In the genomic region with DNA sequence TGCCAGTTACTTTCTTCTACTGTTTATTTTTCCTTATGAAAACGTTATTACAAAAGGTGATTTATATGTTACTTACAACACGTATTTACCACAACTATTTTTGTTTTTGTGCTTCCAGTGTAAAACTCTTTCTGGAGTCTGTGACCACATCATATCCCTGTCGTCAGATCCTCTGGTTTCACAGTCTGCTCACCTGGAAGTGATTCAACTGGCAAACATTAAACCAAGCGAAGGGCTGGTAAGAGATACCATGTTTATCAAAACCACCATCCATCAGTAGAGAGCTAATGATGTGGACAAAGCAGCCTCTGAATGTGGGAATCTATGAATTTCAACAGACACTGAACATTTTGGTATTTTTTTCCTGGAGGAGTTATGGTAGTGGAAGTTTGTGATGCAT, we compare ENCODE assay signal across 22 cellular contexts.
"Had no signal": no experiment of that assay in that cellular context is flagged by ENCODE, and none has a peak within 500 bp of the region (broad histone marks: within the 10 kb centered on the region; RNA-seq: fewer than 3 reads in every experiment).

No MANE protein-coding gene starts in this region.

- H3K27me3 Mint-ChIP-seq: activated CD4-positive, alpha-beta memory T cell treated with anti-CD3 and anti-CD28 coated beads for 36 hours; activated CD8-positive, alpha-beta memory T cell treated with anti-CD3 and anti-CD28 coated beads, Interleukin-2, amount 10 ng/mL, durations not matched to agents 7 days and 5 days; activated naive CD4-positive, alpha-beta T cell treated with anti-CD3 and anti-CD28 coated beads, Interleukin-2, amount 10 ng/mL, durations not matched to agents 7 days and 5 days; central memory CD8-positive, alpha-beta T cell; naive thymus-derived CD8-positive, alpha-beta T cell had no signal

- H3K4me3 Mint-ChIP-seq: activated CD4-positive, alpha-beta memory T cell treated with anti-CD3 and anti-CD28 coated beads for 36 hours; activated CD8-positive, alpha-beta memory T cell treated with anti-CD3 and anti-CD28 coated beads, Interleukin-2, amount 10 ng/mL, durations not matched to agents 7 days and 5 days; activated naive CD4-positive, alpha-beta T cell treated with anti-CD3 and anti-CD28 coated beads, Interleukin-2, amount 10 ng/mL, durations not matched to agents 7 days and 5 days; central memory CD8-positive, alpha-beta T cell; immature natural killer cell; naive thymus-derived CD8-positive, alpha-beta T cell had no signal

- H3K9me3 ChIP-seq: body of pancreas, pancreas, thoracic aorta, upper lobe of right lung had no signal

- DNase-seq: activated CD4-positive, alpha-beta memory T cell treated with anti-CD3 and anti-CD28 coated beads for 36 hours; activated CD4-positive, alpha-beta T cell treated with anti-CD3 and anti-CD28 coated beads for 1 hour; activated CD8-positive, alpha-beta memory T cell treated with anti-CD3 and anti-CD28 coated beads, Interleukin-2, amount 10 ng/mL, durations not matched to agents 7 days and 5 days; activated naive CD4-positive, alpha-beta T cell treated with anti-CD3 and anti-CD28 coated beads, Interleukin-2, amount 10 ng/mL, durations not matched to agents 7 days and 5 days; activated T-cell treated with anti-CD3 and anti-CD28 coated beads, Interleukin-2, amount 50 U/mL, for 1 hour; body of pancreas; effector memory CD4-positive, alpha-beta T cell; head of caudate nucleus; immature natural killer cell; naive thymus-derived CD8-positive, alpha-beta T cell; pancreas; retina; stimulated activated CD4-positive, alpha-beta T cell treated with anti-CD3 and anti-CD28 coated beads, Interleukin-12 subunit alpha, Interleukin-12 subunit beta, amount 100 ng/mL, for 4 hours; stimulated activated CD4-positive, alpha-beta T cell treated with anti-CD3 and anti-CD28 coated beads, Interleukin-2, amount 100 ng/mL, for 24 hours; T-helper 1 cell; upper lobe of right lung had no signal

- H3K27ac ChIP-seq: body of pancreas, foreskin keratinocyte, pancreas, thoracic aorta, upper lobe of right lung, VCaP had no signal

- H3K4me1 Mint-ChIP-seq: activated CD8-positive, alpha-beta memory T cell treated with anti-CD3 and anti-CD28 coated beads, Interleukin-2, amount 10 ng/mL, durations not matched to agents 7 days and 5 days; activated naive CD4-positive, alpha-beta T cell treated with anti-CD3 and anti-CD28 coated beads, Interleukin-2, amount 10 ng/mL, durations not matched to agents 7 days and 5 days; central memory CD8-positive, alpha-beta T cell; immature natural killer cell had no signal

- H3K36me3 ChIP-seq: pancreas, thoracic aorta, upper lobe of right lung had no signal

- H3K9me3 Mint-ChIP-seq: activated CD4-positive, alpha-beta memory T cell treated with anti-CD3 and anti-CD28 coated beads for 36 hours; activated naive CD4-positive, alpha-beta T cell treated with anti-CD3 and anti-CD28 coated beads, Interleukin-2, amount 10 ng/mL, durations not matched to agents 7 days and 5 days; activated T-helper 2 cell treated with anti-CD3 and anti-CD28 coated beads, Interferon-gamma antibody, Interleukin-2, Interleukin-4, amounts not matched to agents 10 μg/mL and 5 μg/mL and 100 μg/mL, durations not matched to agents 14 hours and 24 hours and 36 hours; central memory CD8-positive, alpha-beta T cell had no signal

- H3K4me1 ChIP-seq: body of pancreas, pancreas, upper lobe of right lung had no signal

- ATAC-seq: activated CD8-positive, alpha-beta memory T cell treated with anti-CD3 and anti-CD28 coated beads, Interleukin-2, amount 10 ng/mL, durations not matched to agents 7 days and 5 days; body of pancreas; foreskin keratinocyte; left lobe of liver; naive thymus-derived CD8-positive, alpha-beta T cell; pancreas; upper lobe of right lung had no signal

- H3K27ac Mint-ChIP-seq: activated CD4-positive, alpha-beta memory T cell treated with anti-CD3 and anti-CD28 coated beads for 36 hours; activated CD8-positive, alpha-beta memory T cell treated with anti-CD3 and anti-CD28 coated beads, Interleukin-2, amount 10 ng/mL, durations not matched to agents 7 days and 5 days; activated naive CD4-positive, alpha-beta T cell treated with anti-CD3 and anti-CD28 coated beads, Interleukin-2, amount 10 ng/mL, durations not matched to agents 7 days and 5 days; activated T-helper 2 cell treated with anti-CD3 and anti-CD28 coated beads, Interferon-gamma antibody, Interleukin-2, Interleukin-4, amounts not matched to agents 10 μg/mL and 5 μg/mL and 100 μg/mL, durations not matched to agents 14 hours and 24 hours and 36 hours; immature natural killer cell had no signal

- H3K27me3 ChIP-seq: body of pancreas, foreskin keratinocyte, upper lobe of right lung had no signal

- H3K4me3 ChIP-seq: body of pancreas, pancreas, thoracic aorta, upper lobe of right lung had no signal

- H3K36me3 Mint-ChIP-seq: activated CD4-positive, alpha-beta memory T cell treated with anti-CD3 and anti-CD28 coated beads for 36 hours; activated CD8-positive, alpha-beta memory T cell treated with anti-CD3 and anti-CD28 coated beads, Interleukin-2, amount 10 ng/mL, durations not matched to agents 7 days and 5 days; immature natural killer cell had no signal
